1 cellular context compared by ENCODE assay signal in genomic region chr5:122845253-122846050, GRCh38.
TF ChIP-seq lines count a peak whose summit lies in the region.

Gene SNX24, plus strand, starts transcription at chr5:122845613. Its CDS starts 21 bp downstream, at chr5:122845634.

TF ChIP-seq in HepG2, 621 proteins besides CTCF, POLR2A, EP300 and RAD21 (continued from another document and continues in another):
- TF ChIP-seq, protein P1, sequence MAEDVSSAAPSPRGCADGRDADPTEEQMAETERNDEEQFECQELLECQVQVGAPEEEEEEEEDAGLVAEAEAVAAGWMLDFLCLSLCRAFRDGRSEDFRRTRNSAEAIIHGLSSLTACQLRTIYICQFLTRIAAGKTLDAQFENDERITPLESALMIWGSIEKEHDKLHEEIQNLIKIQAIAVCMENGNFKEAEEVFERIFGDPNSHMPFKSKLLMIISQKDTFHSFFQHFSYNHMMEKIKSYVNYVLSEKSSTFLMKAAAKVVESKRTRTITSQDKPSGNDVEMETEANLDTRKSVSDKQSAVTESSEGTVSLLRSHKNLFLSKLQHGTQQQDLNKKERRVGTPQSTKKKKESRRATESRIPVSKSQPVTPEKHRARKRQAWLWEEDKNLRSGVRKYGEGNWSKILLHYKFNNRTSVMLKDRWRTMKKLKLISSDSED (CRISPR knock-in tag; IDR thresholded peaks at IDR 0.05) = no peak
- no peak for TF ChIP-seq GATA4 (IDR thresholded peaks at IDR 0.05; ENCODE audit: borderline replicate concordance, low read depth)
- TF ChIP-seq SMARCE1 (IDR thresholded peaks at IDR 0.05; ENCODE audit: borderline replicate concordance) = no peak
- no peak for TF ChIP-seq ZKSCAN1 (IDR thresholded peaks at IDR 0.05; ENCODE audit: low read length)
- TF ChIP-seq, protein P2, sequence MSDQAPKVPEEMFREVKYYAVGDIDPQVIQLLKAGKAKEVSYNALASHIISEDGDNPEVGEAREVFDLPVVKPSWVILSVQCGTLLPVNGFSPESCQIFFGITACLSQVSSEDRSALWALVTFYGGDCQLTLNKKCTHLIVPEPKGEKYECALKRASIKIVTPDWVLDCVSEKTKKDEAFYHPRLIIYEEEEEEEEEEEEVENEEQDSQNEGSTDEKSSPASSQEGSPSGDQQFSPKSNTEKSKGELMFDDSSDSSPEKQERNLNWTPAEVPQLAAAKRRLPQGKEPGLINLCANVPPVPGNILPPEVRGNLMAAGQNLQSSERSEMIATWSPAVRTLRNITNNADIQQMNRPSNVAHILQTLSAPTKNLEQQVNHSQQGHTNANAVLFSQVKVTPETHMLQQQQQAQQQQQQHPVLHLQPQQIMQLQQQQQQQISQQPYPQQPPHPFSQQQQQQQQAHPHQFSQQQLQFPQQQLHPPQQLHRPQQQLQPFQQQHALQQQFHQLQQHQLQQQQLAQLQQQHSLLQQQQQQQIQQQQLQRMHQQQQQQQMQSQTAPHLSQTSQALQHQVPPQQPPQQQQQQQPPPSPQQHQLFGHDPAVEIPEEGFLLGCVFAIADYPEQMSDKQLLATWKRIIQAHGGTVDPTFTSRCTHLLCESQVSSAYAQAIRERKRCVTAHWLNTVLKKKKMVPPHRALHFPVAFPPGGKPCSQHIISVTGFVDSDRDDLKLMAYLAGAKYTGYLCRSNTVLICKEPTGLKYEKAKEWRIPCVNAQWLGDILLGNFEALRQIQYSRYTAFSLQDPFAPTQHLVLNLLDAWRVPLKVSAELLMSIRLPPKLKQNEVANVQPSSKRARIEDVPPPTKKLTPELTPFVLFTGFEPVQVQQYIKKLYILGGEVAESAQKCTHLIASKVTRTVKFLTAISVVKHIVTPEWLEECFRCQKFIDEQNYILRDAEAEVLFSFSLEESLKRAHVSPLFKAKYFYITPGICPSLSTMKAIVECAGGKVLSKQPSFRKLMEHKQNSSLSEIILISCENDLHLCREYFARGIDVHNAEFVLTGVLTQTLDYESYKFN (CRISPR knock-in tag; conservative IDR thresholded peaks at IDR 0.05) = no peak
- no peak for TF ChIP-seq ZBTB20 (CRISPR knock-in tag; IDR thresholded peaks at IDR 0.05; ENCODE audit: borderline replicate concordance, low read depth)
- peak; percentile 69; the same call in 1 of the 2 replicates for TF ChIP-seq ZBTB10 (CRISPR knock-in tag; IDR thresholded peaks at IDR 0.05; ENCODE audit: borderline replicate concordance)
- no peak for TF ChIP-seq HOXD1 (CRISPR knock-in tag; IDR thresholded peaks at IDR 0.05)
- TF ChIP-seq ARNT (IDR thresholded peaks at IDR 0.05) = no peak
- TF ChIP-seq ZNF672 (CRISPR knock-in tag; IDR thresholded peaks at IDR 0.05) = no peak
- TF ChIP-seq FOXC1 (CRISPR knock-in tag; IDR thresholded peaks at IDR 0.05; ENCODE audit: borderline replicate concordance) = peak; percentile 33
- TF ChIP-seq, protein P3, sequence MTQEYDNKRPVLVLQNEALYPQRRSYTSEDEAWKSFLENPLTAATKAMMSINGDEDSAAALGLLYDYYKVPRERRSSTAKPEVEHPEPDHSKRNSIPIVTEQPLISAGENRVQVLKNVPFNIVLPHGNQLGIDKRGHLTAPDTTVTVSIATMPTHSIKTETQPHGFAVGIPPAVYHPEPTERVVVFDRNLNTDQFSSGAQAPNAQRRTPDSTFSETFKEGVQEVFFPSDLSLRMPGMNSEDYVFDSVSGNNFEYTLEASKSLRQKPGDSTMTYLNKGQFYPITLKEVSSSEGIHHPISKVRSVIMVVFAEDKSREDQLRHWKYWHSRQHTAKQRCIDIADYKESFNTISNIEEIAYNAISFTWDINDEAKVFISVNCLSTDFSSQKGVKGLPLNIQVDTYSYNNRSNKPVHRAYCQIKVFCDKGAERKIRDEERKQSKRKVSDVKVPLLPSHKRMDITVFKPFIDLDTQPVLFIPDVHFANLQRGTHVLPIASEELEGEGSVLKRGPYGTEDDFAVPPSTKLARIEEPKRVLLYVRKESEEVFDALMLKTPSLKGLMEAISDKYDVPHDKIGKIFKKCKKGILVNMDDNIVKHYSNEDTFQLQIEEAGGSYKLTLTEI (CRISPR knock-in tag; conservative IDR thresholded peaks at IDR 0.05) = no peak
- TF ChIP-seq MBNL3 (CRISPR knock-in tag; conservative IDR thresholded peaks at IDR 0.05) = no peak
- peak; percentile 79 for TF ChIP-seq ZNF543 (CRISPR knock-in tag; IDR thresholded peaks at IDR 0.05)
- no peak for TF ChIP-seq ZNF446 (CRISPR knock-in tag; IDR thresholded peaks at IDR 0.05)
- TF ChIP-seq, protein P4, sequence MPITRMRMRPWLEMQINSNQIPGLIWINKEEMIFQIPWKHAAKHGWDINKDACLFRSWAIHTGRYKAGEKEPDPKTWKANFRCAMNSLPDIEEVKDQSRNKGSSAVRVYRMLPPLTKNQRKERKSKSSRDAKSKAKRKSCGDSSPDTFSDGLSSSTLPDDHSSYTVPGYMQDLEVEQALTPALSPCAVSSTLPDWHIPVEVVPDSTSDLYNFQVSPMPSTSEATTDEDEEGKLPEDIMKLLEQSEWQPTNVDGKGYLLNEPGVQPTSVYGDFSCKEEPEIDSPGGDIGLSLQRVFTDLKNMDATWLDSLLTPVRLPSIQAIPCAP (CRISPR knock-in tag; IDR thresholded peaks at IDR 0.05; ENCODE audit: low read depth) = no peak
- peak; percentile 13; the same call in 1 of the 2 replicates for TF ChIP-seq HES4 (CRISPR knock-in tag; IDR thresholded peaks at IDR 0.05; ENCODE audit: borderline replicate concordance)
- no peak for TF ChIP-seq IRX3 (CRISPR knock-in tag; IDR thresholded peaks at IDR 0.05; ENCODE audit: borderline replicate concordance, low read depth)
- no peak for TF ChIP-seq ZFP41 (CRISPR knock-in tag; IDR thresholded peaks at IDR 0.05; ENCODE audit: borderline replicate concordance)
- TF ChIP-seq ZNF567 (CRISPR knock-in tag; IDR thresholded peaks at IDR 0.05; ENCODE audit: borderline replicate concordance) = no peak
- TF ChIP-seq NR2F1 (CRISPR knock-in tag; IDR thresholded peaks at IDR 0.05) = no peak
- TF ChIP-seq BRCA1 (CRISPR knock-in tag; IDR thresholded peaks at IDR 0.05) = no peak
- TF ChIP-seq ZNF317 (CRISPR knock-in tag; IDR thresholded peaks at IDR 0.05) = no peak; the same call in 1 of the 2 replicates
- TF ChIP-seq, protein P5, sequence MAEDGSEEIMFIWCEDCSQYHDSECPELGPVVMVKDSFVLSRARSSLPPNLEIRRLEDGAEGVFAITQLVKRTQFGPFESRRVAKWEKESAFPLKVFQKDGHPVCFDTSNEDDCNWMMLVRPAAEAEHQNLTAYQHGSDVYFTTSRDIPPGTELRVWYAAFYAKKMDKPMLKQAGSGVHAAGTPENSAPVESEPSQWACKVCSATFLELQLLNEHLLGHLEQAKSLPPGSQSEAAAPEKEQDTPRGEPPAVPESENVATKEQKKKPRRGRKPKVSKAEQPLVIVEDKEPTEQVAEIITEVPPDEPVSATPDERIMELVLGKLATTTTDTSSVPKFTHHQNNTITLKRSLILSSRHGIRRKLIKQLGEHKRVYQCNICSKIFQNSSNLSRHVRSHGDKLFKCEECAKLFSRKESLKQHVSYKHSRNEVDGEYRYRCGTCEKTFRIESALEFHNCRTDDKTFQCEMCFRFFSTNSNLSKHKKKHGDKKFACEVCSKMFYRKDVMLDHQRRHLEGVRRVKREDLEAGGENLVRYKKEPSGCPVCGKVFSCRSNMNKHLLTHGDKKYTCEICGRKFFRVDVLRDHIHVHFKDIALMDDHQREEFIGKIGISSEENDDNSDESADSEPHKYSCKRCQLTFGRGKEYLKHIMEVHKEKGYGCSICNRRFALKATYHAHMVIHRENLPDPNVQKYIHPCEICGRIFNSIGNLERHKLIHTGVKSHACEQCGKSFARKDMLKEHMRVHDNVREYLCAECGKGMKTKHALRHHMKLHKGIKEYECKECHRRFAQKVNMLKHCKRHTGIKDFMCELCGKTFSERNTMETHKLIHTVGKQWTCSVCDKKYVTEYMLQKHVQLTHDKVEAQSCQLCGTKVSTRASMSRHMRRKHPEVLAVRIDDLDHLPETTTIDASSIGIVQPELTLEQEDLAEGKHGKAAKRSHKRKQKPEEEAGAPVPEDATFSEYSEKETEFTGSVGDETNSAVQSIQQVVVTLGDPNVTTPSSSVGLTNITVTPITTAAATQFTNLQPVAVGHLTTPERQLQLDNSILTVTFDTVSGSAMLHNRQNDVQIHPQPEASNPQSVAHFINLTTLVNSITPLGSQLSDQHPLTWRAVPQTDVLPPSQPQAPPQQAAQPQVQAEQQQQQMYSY (CRISPR knock-in tag; IDR thresholded peaks at IDR 0.05) = peak; percentile 88
- no peak; the same call in none of the 2 replicates for TF ChIP-seq HIVEP1 (CRISPR knock-in tag; IDR thresholded peaks at IDR 0.05)
- TF ChIP-seq CREB1 (IDR thresholded peaks at IDR 0.05) = no peak
- TF ChIP-seq CREB1 (CRISPR knock-in tag; IDR thresholded peaks at IDR 0.05) = no peak
- TF ChIP-seq CEBPG (CRISPR knock-in tag; IDR thresholded peaks at IDR 0.05) = no peak
- TF ChIP-seq SP1 (IDR thresholded peaks at IDR 0.05) = no peak
- peak; percentile 27; the same call in 1 of the 2 replicates for TF ChIP-seq SP1 (CRISPR knock-in tag; IDR thresholded peaks at IDR 0.05)
- no peak for TF ChIP-seq HOMEZ (CRISPR knock-in tag; IDR thresholded peaks at IDR 0.05; ENCODE audit: low read depth)
- TF ChIP-seq ZNF24 (IDR thresholded peaks at IDR 0.05) = no peak
- peak; percentile 86 for TF ChIP-seq SPEN (CRISPR knock-in tag; IDR thresholded peaks at IDR 0.05; ENCODE audit: low read depth)
- TF ChIP-seq HNRNPL (IDR thresholded peaks at IDR 0.05; ENCODE audit: low read depth, low read length) = no peak
- TF ChIP-seq, protein P6, sequence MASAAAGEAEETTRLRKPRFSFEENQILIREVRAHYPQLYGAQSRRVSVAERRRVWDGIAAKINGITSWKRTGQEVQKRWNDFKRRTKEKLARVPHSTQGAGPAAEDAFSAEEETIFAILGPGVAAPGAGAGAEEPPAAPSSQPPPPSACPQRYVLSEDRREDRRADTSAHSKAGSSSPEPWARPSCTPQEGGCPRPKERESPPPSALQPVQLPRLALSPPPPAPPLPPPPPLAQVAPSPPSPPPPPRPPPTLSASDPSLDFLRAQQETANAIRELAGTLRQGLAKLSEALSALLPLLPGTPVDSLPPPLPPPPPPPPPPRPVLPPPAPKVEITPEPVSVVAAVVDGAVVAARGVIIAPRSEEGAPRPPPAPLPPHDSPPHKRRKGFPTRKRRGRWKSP (CRISPR knock-in tag; IDR thresholded peaks at IDR 0.05) = peak; percentile 97
- TF ChIP-seq SAFB2 (CRISPR knock-in tag; IDR thresholded peaks at IDR 0.05; ENCODE audit: borderline replicate concordance, low read depth) = peak; percentile 42; the same call in 1 of the 2 replicates
- TF ChIP-seq CHD4 (IDR thresholded peaks at IDR 0.05; ENCODE audit: borderline replicate concordance, low read length) = no peak
- peak; percentile 84 for TF ChIP-seq TFDP2 (CRISPR knock-in tag; IDR thresholded peaks at IDR 0.05)
- TF ChIP-seq ZNF768 (CRISPR knock-in tag; IDR thresholded peaks at IDR 0.05) = peak; percentile 34; the same call in 1 of the 2 replicates
- no peak; the same call in 1 of the 2 replicates for TF ChIP-seq ZNF616 (CRISPR knock-in tag; IDR thresholded peaks at IDR 0.05; ENCODE audit: low read depth)
- no peak for TF ChIP-seq MLX (CRISPR knock-in tag; IDR thresholded peaks at IDR 0.05)
- TF ChIP-seq TBL1XR1 (IDR thresholded peaks at IDR 0.05; ENCODE audit: borderline replicate concordance, low read length, partially characterized antibody) = no peak
- TF ChIP-seq MBD4 (IDR thresholded peaks at IDR 0.05; ENCODE audit: borderline replicate concordance, low read length) = no peak
- no peak for TF ChIP-seq ZFP1 (CRISPR knock-in tag; IDR thresholded peaks at IDR 0.05)
- TF ChIP-seq TARDBP (CRISPR knock-in tag; IDR thresholded peaks at IDR 0.05) = no peak
- TF ChIP-seq TCF7L2 (IDR thresholded peaks at IDR 0.05; ENCODE audit: low read depth, low read length) = no peak
- no peak for TF ChIP-seq ARID2 (CRISPR knock-in tag; IDR thresholded peaks at IDR 0.05; ENCODE audit: borderline replicate concordance)
- no peak for TF ChIP-seq SIX4 (CRISPR knock-in tag; IDR thresholded peaks at IDR 0.05)
- no peak for TF ChIP-seq PRMT3 (CRISPR knock-in tag; IDR thresholded peaks at IDR 0.05; ENCODE audit: borderline replicate concordance, low read depth)
